In genomic region chr15:74402873-74403589, GRCh38 we compare ENCODE assay signal across 9 cellular contexts. TPM values are rescaled to one million over a fixed set of nuclear protein-coding genes. Genes with fewer than 3 reads are reported as not detected.
DNase-seq lines count a peak whose midpoint lies in the region; ATAC-seq, FAIRE-seq and TF ChIP-seq lines count a peak whose summit lies in the region.
"Had no signal": no experiment of that assay in that cellular context is flagged by ENCODE, and none has a peak within 500 bp of the region (broad histone marks: within the 10 kb centered on the region; RNA-seq: fewer than 3 reads in every experiment).

No MANE protein-coding gene starts in this region.

- no TSS peak for BruUV-seq in HepG2 (replicated peaks; lab: Mats Ljungman, UMichigan)

- H3K4me2 ChIP-seq in HepG2 (ENCODE audit: low read depth, low read length): no peak overlapping the region

- intact Hi-C loops in HepG2 (cut with micrococcal nuclease; ENCODE audit: unreplicated experiment) (no loop called here), stomach (cut with DNase I; ENCODE audit: low total_unique reads) (no loop called here), kidney (cut with DNase I) (no loop called here), gastrocnemius medialis (cut with DNase I; ENCODE audit: low total_unique reads) (no loop called here)

- TF ChIP-seq RAD21 in HepG2 (CRISPR knock-in tag; IDR thresholded peaks at IDR 0.05): no peak

- H3K9me3 ChIP-seq in HepG2 (ENCODE audit: low read length): no peaks in the 10 kb centered on the region
- H3K9me3 ChIP-seq in stomach: no peaks in the 10 kb centered on the region
- no peaks in the 10 kb centered on the region for H3K9me3 ChIP-seq in kidney (ENCODE audit: control insufficient read depth in 1 of 2, low read length in 2 of 2)
- no peaks in the 10 kb centered on the region for H3K9me3 ChIP-seq in gastrocnemius medialis
- H3K9me3 ChIP-seq: thyroid gland had no signal

- FAIRE-seq in HepG2 (lab: Jason Lieb, UNC) (no peak), kidney (lab: Jason Lieb, UNC) (no peak)

- CTCF ChIA-PET in HepG2 (lab: Yijun Ruan, JAX; ENCODE audit: low intra/inter-chr PET ratio, low total read pairs): no interaction called here

- TF ChIP-seq EP300 in HepG2 (IDR thresholded peaks at IDR 0.05; ENCODE audit: low read depth in 2 of 2, low read length in 2 of 2) (no peak), HepG2 (CRISPR knock-in tag; IDR thresholded peaks at IDR 0.05; ENCODE audit: borderline replicate concordance) (no peak), stomach (IDR thresholded peaks at IDR 0.05) (no peak)

- TF ChIP-seq POLR2A in HepG2 (IDR thresholded peaks at IDR 0.05; ENCODE audit: insufficient read depth in 1 of 2, low read depth in 2 of 2, low read length in 2 of 2): no peak
- TF ChIP-seq POLR2A in stomach (IDR thresholded peaks at IDR 0.05): no peak
- TF ChIP-seq POLR2A in gastrocnemius medialis (IDR thresholded peaks at IDR 0.05): no peak

- no peaks in the 10 kb centered on the region for H3K79me2 ChIP-seq in HepG2 (ENCODE audit: insufficient read depth, low read length)

- H4K20me1 ChIP-seq in HepG2 (ENCODE audit: insufficient read depth, low read length): no peaks in the 10 kb centered on the region

- in situ Hi-C loops in HepG2 (cut with HindIII; ENCODE audit: extremely low pct_ligation_motif_present, low pct_unique_long_range_greater_than_20kb): no loop called here
- in situ Hi-C loops in gastrocnemius medialis (cut with MboI; ENCODE audit: low sequenced_read_pairs in 4 of 4): no loop called here

- no peak overlapping the region for H3K4me3 ChIP-seq in HepG2 (replicated peaks in 1 of 3; ENCODE audit: insufficient read depth in 1 of 3, low read depth in 2 of 3, low read length in 3 of 3)
- H3K4me3 ChIP-seq in stomach: no peak overlapping the region
- H3K4me3 ChIP-seq in kidney (ENCODE audit: low read length in 2 of 2): no peak overlapping the region
- H3K4me3 ChIP-seq in gastrocnemius medialis: no peak overlapping the region
- H3K4me3 ChIP-seq: thyroid gland had no signal

- H3K4me1 ChIP-seq in HepG2 (ENCODE audit: insufficient read depth, low read length) (peaks cover 56% of the 10 kb centered on the region), stomach (peaks cover 4 to 44% (median 10%) of the 10 kb centered on the region in 4 donors), kidney (ENCODE audit: control insufficient read depth in 1 of 2, insufficient read depth in 1 of 2, low read depth in 1 of 2, low read length in 2 of 2) (peaks cover 0 to 4% of the 10 kb centered on the region in 2 donors), gastrocnemius medialis (peaks cover 0 to 3% of the 10 kb centered on the region in 2 donors)
- H3K4me1 ChIP-seq: thyroid gland had no signal

- 82% methylated on average over 3 of the region's 13 CpGs for WGBS in HepG2 (ENCODE audit: low lambda C conversion rate)
- 48 to 77% (median 72%) methylated on average over 10 to 13 of the region's 13 CpGs for WGBS in stomach, 5 donors

- H3K27ac ChIP-seq in HepG2 (ENCODE audit: extremely low read length, insufficient read depth, low read length): no peak overlapping the region
- H3K27ac ChIP-seq in stomach: peak overlapping the region in 3 of 5 donors; percentile 5 to 37 (median 32)
- no peak overlapping the region for H3K27ac ChIP-seq in kidney (ENCODE audit: low read depth in 2 of 2, low read length in 2 of 2)
- no peak overlapping the region for H3K27ac ChIP-seq in gastrocnemius medialis
- H3K27ac ChIP-seq: thyroid gland had no signal

- peak; percentile 26 for ATAC-seq in GM18502 (IDR thresholded peaks at IDR 0.05; ENCODE audit: poor library complexity, unreplicated experiment)
- ATAC-seq in HG03139 (IDR thresholded peaks at IDR 0.05; ENCODE audit: unreplicated experiment): peak; percentile 29
- peak; percentile 7; the same call in 2 of the 3 replicates for ATAC-seq in HepG2
- ATAC-seq in gastrocnemius medialis: no peak

- no peak overlapping the region for H3K9ac ChIP-seq in HepG2 (ENCODE audit: insufficient read depth, low read depth, low read length)
- H3K9ac ChIP-seq in kidney (ENCODE audit: low read length in 2 of 2): no peak overlapping the region

- DNase-seq in activated CD4-positive, alpha-beta T cell treated with anti-CD3 and anti-CD28 coated beads, Interleukin-2, amount 50 U/mL, for 24 hours (ENCODE audit: low read depth in 1 of 2, low spot score in 1 of 2): peak; percentile 54 to 82
- DNase-seq in HepG2 (ENCODE audit: low spot score) (no peak), stomach (peak; percentile 46), GM03348 (ENCODE audit: low spot score) (no peak), kidney (no peak), gastrocnemius medialis (no peak)

- POLR2A ChIA-PET in HepG2 (lab: Yijun Ruan, JAX): interaction anchor here (0.5 to 4.4 kb wide), 5 partner anchors 14 to 162 kb away, joined by 3 to 18 read pairs (median 3); no protein-coding TSS in a partner anchor

- no peak for TF ChIP-seq CTCF in HepG2 (CRISPR knock-in tag; IDR thresholded peaks at IDR 0.05)
- no peak for TF ChIP-seq CTCF in stomach (IDR thresholded peaks at IDR 0.05)
- no peak for TF ChIP-seq CTCF in kidney (IDR thresholded peaks at IDR 0.05; ENCODE audit: borderline replicate concordance, extremely low read depth, insufficient read depth)
- TF ChIP-seq CTCF in gastrocnemius medialis (IDR thresholded peaks at IDR 0.05 in 4 of 5, conservative IDR thresholded peaks at IDR 0.05 in 1 of 5): no peak

- H3K36me3 ChIP-seq in HepG2 (replicated peaks in 1 of 2; ENCODE audit: control insufficient read depth in 1 of 2, insufficient read depth in 2 of 2, low read length in 2 of 2) (no peaks in the 10 kb centered on the region), stomach (no peaks in the 10 kb centered on the region), kidney (ENCODE audit: control insufficient read depth in 1 of 2, insufficient read depth in 2 of 2, low read length in 2 of 2) (no peaks in the 10 kb centered on the region), gastrocnemius medialis (no peaks in the 10 kb centered on the region)
- H3K36me3 ChIP-seq: thyroid gland had no signal

- H3K27me3 ChIP-seq in HepG2 (ENCODE audit: control insufficient read depth in 1 of 2, insufficient read depth in 2 of 2, low read length in 2 of 2) (peaks cover 6 to 44% of the 10 kb centered on the region in 2 experiments), stomach (peaks cover 0 to 48% (median 0%) of the 10 kb centered on the region in 3 donors), gastrocnemius medialis (no peaks in the 10 kb centered on the region)
- H3K27me3 ChIP-seq: thyroid gland had no signal

- no peak overlapping the region for H2AFZ ChIP-seq in HepG2 (ENCODE audit: low read length)

RNA-seq across cellular contexts. Expression of gene SEMA7A, which starts 30.7 kb away (rescaled TPM):
- total RNA-seq in HepG2 (2016; rRNA removed; fragmentation: Illumina TruSeq; extraction: Trizol) (7.1 and 15.8 TPM in 2 replicates), stomach (1 to 10 TPM in 3 of 5 donors, not detected in 2; 1.3 to 2.9 (median 2.5) TPM), kidney (3.6 TPM), gastrocnemius medialis (1 to 10 TPM in 3 of 4 donors, under 1 TPM in 1; 0.51 to 2.7 (median 2.4) TPM)
- 6.7 and 6.9 TPM in 2 replicates for total RNA-seq in HepG2 (2016; cell fraction: cytosol; rRNA removed; fragmentation: Illumina TruSeq; extraction: Trizol; ENCODE audit: low read depth)
- total RNA-seq in HepG2 (2016; cell fraction: insoluble cytoplasmic fraction; rRNA removed; fragmentation: Illumina TruSeq; extraction: Trizol): 5.8 and 16.8 TPM in 2 replicates
- total RNA-seq in HepG2 (2016; cell fraction: membrane; rRNA removed; fragmentation: Illumina TruSeq; extraction: Trizol): 6.1 and 7.5 TPM in 2 replicates
- 18.1 and 21.2 TPM in 2 replicates for total RNA-seq in HepG2 (2016; cell fraction: nucleus; rRNA removed; fragmentation: Illumina TruSeq; extraction: Trizol)
- polyA plus RNA-seq in HepG2 (2011; rRNA removed) (9.0 and 11.3 TPM in 2 replicates), stomach (1 to 10 TPM in 2 of 3 donors, under 1 TPM in 1; 0.31 to 3.5 (median 1.7) TPM), kidney (ENCODE audit: insufficient read depth, low read depth, low replicate concordance) (2.8 TPM)
- polyA plus RNA-seq in HepG2 (2011; cell fraction: cytosol; rRNA removed): 9.5 and 11.5 TPM in 2 replicates
- 27.8 and 40.2 TPM in 2 replicates for polyA plus RNA-seq in HepG2 (2011; cell fraction: nucleus; rRNA removed)
- 6.1 and 9.1 TPM in 2 replicates for polyA plus RNA-seq in HepG2 (2012)
- polyA plus RNA-seq in HepG2 (2016; cell fraction: cytosol; fragmentation: Illumina TruSeq; extraction: Trizol; ENCODE audit: low read depth): 0.77 and 0.90 TPM in 2 replicates
- 3.7 and 5.2 TPM in 2 replicates for polyA plus RNA-seq in HepG2 (2016; cell fraction: insoluble cytoplasmic fraction; fragmentation: Illumina TruSeq; extraction: Trizol; ENCODE audit: low read depth)
- polyA plus RNA-seq in HepG2 (2016; cell fraction: membrane; fragmentation: Illumina TruSeq; extraction: Trizol; ENCODE audit: low read depth): 2.0 and 2.2 TPM in 2 replicates
- 40.2 and 42.1 TPM in 2 replicates for polyA plus RNA-seq in HepG2 (2016; cell fraction: nucleus; fragmentation: Illumina TruSeq; extraction: Trizol; ENCODE audit: insufficient read depth, low read depth)
- 1.2 and 27.6 TPM in 2 replicates for polyA minus RNA-seq in HepG2 (2011; rRNA and poly(A)+ RNA removed; ENCODE audit: low replicate concordance)
- 8.8 and 9.2 TPM in 2 replicates for polyA minus RNA-seq in HepG2 (2011; cell fraction: cytosol; rRNA and poly(A)+ RNA removed)
- polyA minus RNA-seq in HepG2 (2011; cell fraction: nucleus; rRNA and poly(A)+ RNA removed): 13.6 and 14.7 TPM in 2 replicates

RNA-seq across cellular contexts. Expression of gene CYP11A1, which starts 35.6 kb away (rescaled TPM):
- 0.66 and 0.86 TPM in 2 replicates for total RNA-seq in HepG2 (2016; rRNA removed; fragmentation: Illumina TruSeq; extraction: Trizol)
- total RNA-seq in HepG2 (2016; cell fraction: cytosol; rRNA removed; fragmentation: Illumina TruSeq; extraction: Trizol; ENCODE audit: low read depth): 0.30 and 0.62 TPM in 2 replicates
- 0.43 and 0.71 TPM in 2 replicates for total RNA-seq in HepG2 (2016; cell fraction: insoluble cytoplasmic fraction; rRNA removed; fragmentation: Illumina TruSeq; extraction: Trizol)
- 0.65 and 0.74 TPM in 2 replicates for total RNA-seq in HepG2 (2016; cell fraction: membrane; rRNA removed; fragmentation: Illumina TruSeq; extraction: Trizol)
- total RNA-seq in HepG2 (2016; cell fraction: nucleus; rRNA removed; fragmentation: Illumina TruSeq; extraction: Trizol): 0.40 and 0.66 TPM in 2 replicates
- polyA plus RNA-seq in HepG2 (2011; rRNA removed): 0.92 and 1.4 TPM in 2 replicates
- 0.98 and 1.0 TPM in 2 replicates for polyA plus RNA-seq in HepG2 (2011; cell fraction: cytosol; rRNA removed)
- 1.5 and 1.8 TPM in 2 replicates for polyA plus RNA-seq in HepG2 (2011; cell fraction: nucleus; rRNA removed)
- polyA plus RNA-seq in HepG2 (2012): 0.54 and 0.73 TPM in 2 replicates
- polyA plus RNA-seq in HepG2 (2016; cell fraction: cytosol; fragmentation: Illumina TruSeq; extraction: Trizol; ENCODE audit: low read depth): 0.26 and 0.61 TPM in 2 replicates
- 0.66 and 0.83 TPM in 2 replicates for polyA plus RNA-seq in HepG2 (2016; cell fraction: insoluble cytoplasmic fraction; fragmentation: Illumina TruSeq; extraction: Trizol; ENCODE audit: low read depth)
- polyA plus RNA-seq in HepG2 (2016; cell fraction: membrane; fragmentation: Illumina TruSeq; extraction: Trizol; ENCODE audit: low read depth): 0.36 and 0.45 TPM in 2 replicates
- polyA plus RNA-seq in HepG2 (2016; cell fraction: nucleus; fragmentation: Illumina TruSeq; extraction: Trizol; ENCODE audit: insufficient read depth, low read depth): 0.64 and 0.93 TPM in 2 replicates
- 1.6 and 8.2 TPM in 2 replicates for polyA minus RNA-seq in HepG2 (2011; rRNA and poly(A)+ RNA removed; ENCODE audit: low replicate concordance)
- polyA minus RNA-seq in HepG2 (2011; cell fraction: cytosol; rRNA and poly(A)+ RNA removed): 0.99 TPM in 1 of 2 replicates, not detected in the other
- 0.39 and 0.87 TPM in 2 replicates for polyA minus RNA-seq in HepG2 (2011; cell fraction: nucleus; rRNA and poly(A)+ RNA removed)
- total RNA-seq in stomach: 1 to 10 TPM in 1 of 5 donors, not detected in 4; 3.9 TPM
- 10 to 100 TPM in 1 of 3 donors, 1 to 10 TPM in 2; 2.5 to 10.2 (median 4.5) TPM for polyA plus RNA-seq in stomach
- total RNA-seq in kidney: 0.13 TPM
- 2.7 TPM for polyA plus RNA-seq in kidney (ENCODE audit: insufficient read depth, low read depth, low replicate concordance)
- 1 to 10 TPM in 1 of 4 donors, under 1 TPM in 3; 0.15 to 2.5 (median 0.67) TPM for total RNA-seq in gastrocnemius medialis

RNA-seq across cellular contexts. Expression of gene UBL7, which starts 57.9 kb away (rescaled TPM):
- total RNA-seq in HepG2 (2016; rRNA removed; fragmentation: Illumina TruSeq; extraction: Trizol): 55.0 and 63.2 TPM in 2 replicates
- total RNA-seq in HepG2 (2016; cell fraction: cytosol; rRNA removed; fragmentation: Illumina TruSeq; extraction: Trizol; ENCODE audit: low read depth): 40.0 and 66.0 TPM in 2 replicates
- 52.3 and 63.7 TPM in 2 replicates for total RNA-seq in HepG2 (2016; cell fraction: insoluble cytoplasmic fraction; rRNA removed; fragmentation: Illumina TruSeq; extraction: Trizol)
- 56.6 and 72.2 TPM in 2 replicates for total RNA-seq in HepG2 (2016; cell fraction: membrane; rRNA removed; fragmentation: Illumina TruSeq; extraction: Trizol)
- 14.7 and 21.3 TPM in 2 replicates for total RNA-seq in HepG2 (2016; cell fraction: nucleus; rRNA removed; fragmentation: Illumina TruSeq; extraction: Trizol)
- 63.5 and 65.3 TPM in 2 replicates for polyA plus RNA-seq in HepG2 (2011; rRNA removed)
- 57.8 and 86.0 TPM in 2 replicates for polyA plus RNA-seq in HepG2 (2011; cell fraction: cytosol; rRNA removed)
- 25.5 and 27.0 TPM in 2 replicates for polyA plus RNA-seq in HepG2 (2011; cell fraction: nucleus; rRNA removed)
- 38.1 and 49.1 TPM in 2 replicates for polyA plus RNA-seq in HepG2 (2012)
- polyA plus RNA-seq in HepG2 (2016; cell fraction: cytosol; fragmentation: Illumina TruSeq; extraction: Trizol; ENCODE audit: low read depth): 60.3 and 88.5 TPM in 2 replicates
- 70.2 and 77.9 TPM in 2 replicates for polyA plus RNA-seq in HepG2 (2016; cell fraction: insoluble cytoplasmic fraction; fragmentation: Illumina TruSeq; extraction: Trizol; ENCODE audit: low read depth)
- 79.8 and 95.5 TPM in 2 replicates for polyA plus RNA-seq in HepG2 (2016; cell fraction: membrane; fragmentation: Illumina TruSeq; extraction: Trizol; ENCODE audit: low read depth)
- 32.2 and 35.3 TPM in 2 replicates for polyA plus RNA-seq in HepG2 (2016; cell fraction: nucleus; fragmentation: Illumina TruSeq; extraction: Trizol; ENCODE audit: insufficient read depth, low read depth)
- 109 and 162 TPM in 2 replicates for polyA minus RNA-seq in HepG2 (2011; rRNA and poly(A)+ RNA removed; ENCODE audit: low replicate concordance)
- polyA minus RNA-seq in HepG2 (2011; cell fraction: cytosol; rRNA and poly(A)+ RNA removed): 22.8 and 25.9 TPM in 2 replicates
- 11.3 and 16.4 TPM in 2 replicates for polyA minus RNA-seq in HepG2 (2011; cell fraction: nucleus; rRNA and poly(A)+ RNA removed)
- total RNA-seq in stomach: 100 to 1,000 TPM in 1 of 5 donors, 10 to 100 TPM in 3, 1 to 10 TPM in 1; 2.0 to 131 (median 31.2) TPM
- 10 to 100 TPM; 33.0 to 46.3 (median 38.5) TPM for polyA plus RNA-seq in stomach
- total RNA-seq in kidney: 32.9 TPM
- polyA plus RNA-seq in kidney (ENCODE audit: insufficient read depth, low read depth, low replicate concordance): 75.8 TPM
- total RNA-seq in gastrocnemius medialis: 100 to 1,000 TPM in 1 of 4 donors, 10 to 100 TPM in 3; 66.4 to 139 (median 83.2) TPM

Comparison
In these comparisons a context has a peak if more than half of its experiments do, and no peak if none do; other contexts are left out.
1. ATAC-seq: peak in GM18502 (single experiment), HG03139 (single experiment) and HepG2 (single experiment); none in gastrocnemius medialis (0 of 2).
2. DNase-seq: peak in activated CD4-positive, alpha-beta T cell treated with anti-CD3 and anti-CD28 coated beads, Interleukin-2, amount 50 U/mL, for 24 hours (2 of 2) and stomach (single experiment); none in HepG2 (single experiment), GM03348 (single experiment), kidney (single experiment) and gastrocnemius medialis (0 of 2).
3. H3K27ac ChIP-seq: peak in stomach (3 of 5); none in HepG2 (single experiment), kidney (0 of 2) and gastrocnemius medialis (0 of 4).